ENCODE assay signal across 29 cellular contexts in the genomic region with DNA sequence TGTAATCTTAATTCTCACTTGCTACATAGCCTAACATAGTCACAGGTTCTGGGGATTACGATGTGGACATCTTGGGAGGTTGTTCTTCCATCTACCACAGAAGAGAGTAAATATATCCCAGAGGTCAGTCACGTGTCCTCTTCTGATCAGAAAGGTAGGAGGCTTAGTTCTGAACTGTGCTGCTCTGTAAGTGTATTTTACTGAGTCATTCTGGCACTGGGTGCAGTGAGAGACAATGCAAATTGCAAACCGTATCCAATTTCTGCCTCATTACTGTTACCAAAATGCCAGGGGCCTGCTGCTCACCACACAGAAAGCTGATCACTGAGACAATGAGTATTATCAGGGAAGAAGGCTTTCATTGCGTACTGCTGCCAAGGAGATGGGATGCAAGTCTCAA.
DNase-seq lines count a peak whose midpoint lies in the region; ATAC-seq and TF ChIP-seq lines count a peak whose summit lies in the region.
"Had no signal": no experiment of that assay in that cellular context is flagged by ENCODE, and none has a peak within 500 bp of the region (broad histone marks: within the 10 kb centered on the region; RNA-seq: fewer than 3 reads in every experiment).

No MANE protein-coding gene starts in this region.

- peaks cover 3% of the 10 kb centered on the region for H3K27me3 Mint-ChIP-seq in brain
- H3K27me3 Mint-ChIP-seq: stimulated activated naive CD8-positive, alpha-beta T cell treated with anti-CD3 and anti-CD28 coated beads, Interleukin-15, Interleukin-2, amounts not matched to agents 100 ng/mL and 50 ng/mL, for 24 hours had no signal

- ATAC-seq in HG02981 (IDR thresholded peaks at IDR 0.05; ENCODE audit: unreplicated experiment) = no peak
- ATAC-seq: activated CD8-positive, alpha-beta T cell treated with anti-CD3 and anti-CD28 coated beads, Interleukin-2, amount 10 ng/mL, durations not matched to agents 7 days and 5 days; activated T-cell treated with anti-CD3 and anti-CD28 coated beads, Interleukin-2, amount 50 U/mL, for 4 hours; naive thymus-derived CD4-positive, alpha-beta T cell; Panc1 had no signal

- H3K4me3 Mint-ChIP-seq in brain = peak overlapping the region in 1 of 5 experiments; percentile 15
- H3K4me3 Mint-ChIP-seq: activated CD8-positive, alpha-beta T cell treated with anti-CD3 and anti-CD28 coated beads, Interleukin-2, amount 10 ng/mL, durations not matched to agents 7 days and 5 days; activated naive CD4-positive, alpha-beta T cell treated with anti-CD3 and anti-CD28 coated beads for 36 hours; activated T-cell treated with anti-CD3 and anti-CD28 coated beads, Interleukin-2, amount 50 U/mL, for 4 hours; naive thymus-derived CD4-positive, alpha-beta T cell; stimulated activated naive CD8-positive, alpha-beta T cell treated with anti-CD3 and anti-CD28 coated beads, Interleukin-15, Interleukin-2, amounts not matched to agents 100 ng/mL and 50 ng/mL, for 24 hours had no signal

- peaks cover 22% of the 10 kb centered on the region for H3K4me1 ChIP-seq in muscle layer of colon (ENCODE audit: insufficient read depth, low read length)
- H3K4me1 ChIP-seq: Caco-2 had no signal

- peak overlapping the region in 3 of 5 experiments; percentile 1 to 29 (median 11) for H3K27ac Mint-ChIP-seq in brain
- H3K27ac Mint-ChIP-seq: activated CD8-positive, alpha-beta T cell treated with anti-CD3 and anti-CD28 coated beads, Interleukin-2, amount 10 ng/mL, durations not matched to agents 7 days and 5 days; activated naive CD4-positive, alpha-beta T cell treated with anti-CD3 and anti-CD28 coated beads for 36 hours; naive thymus-derived CD4-positive, alpha-beta T cell; stimulated activated naive CD8-positive, alpha-beta T cell treated with anti-CD3 and anti-CD28 coated beads, Interleukin-15, Interleukin-2, amounts not matched to agents 100 ng/mL and 50 ng/mL, for 24 hours had no signal

- H3K36me3 ChIP-seq in muscle layer of colon (ENCODE audit: insufficient read depth, low read length) = no peaks in the 10 kb centered on the region
- H3K36me3 ChIP-seq: SJSA1, transverse colon had no signal

- H3K27me3 ChIP-seq in muscle layer of colon (ENCODE audit: control insufficient read depth in 1 of 2, insufficient read depth in 2 of 2, low read length in 2 of 2) = no peaks in the 10 kb centered on the region
- H3K27me3 ChIP-seq: SJSA1, transverse colon had no signal

- H3K4me1 Mint-ChIP-seq in brain = peaks cover 41% of the 10 kb centered on the region
- H3K4me1 Mint-ChIP-seq: naive thymus-derived CD4-positive, alpha-beta T cell had no signal

- TF ChIP-seq CTCF in brain (conservative IDR thresholded peaks at IDR 0.05) = no peak

- H3K9ac ChIP-seq in muscle layer of colon (ENCODE audit: low read length) = no peak overlapping the region

- DNase-seq in NCI-H146 (lab: John Stamatoyannopoulos, UW) = peak; percentile 1
- DNase-seq in NCI-H146 treated with DMSO at 0.1 percent for 48 hours (lab: John Stamatoyannopoulos, UW; ENCODE audit: unreplicated experiment) = no peak
- DNase-seq in NCI-H526 treated with DMSO at 0.1 percent for 48 hours (lab: John Stamatoyannopoulos, UW) = peak; percentile 8
- no peak for DNase-seq in middle frontal gyrus (ENCODE audit: extremely low spot score, low spot score)
- DNase-seq in NCI-H2029 (lab: John Stamatoyannopoulos, UW) = no peak
- DNase-seq: activated CD4-positive, alpha-beta T cell treated with anti-CD3 and anti-CD28 coated beads for 1 hour; activated CD8-positive, alpha-beta T cell treated with anti-CD3 and anti-CD28 coated beads, Interleukin-2, amount 10 ng/mL, durations not matched to agents 7 days and 5 days; activated naive CD4-positive, alpha-beta T cell treated with anti-CD3 and anti-CD28 coated beads for 36 hours; activated T-cell treated with anti-CD3 and anti-CD28 coated beads, Interleukin-2, amount 50 U/mL, for 4 hours; aorta; Caco-2; effector CD8-positive, alpha-beta T cell; GOT3; kidney glomerular epithelial cell; MM.1S; naive thymus-derived CD4-positive, alpha-beta T cell; NCI-H1436; NCI-H226; occipital lobe; retina; T-helper 1 cell; transverse colon had no signal

- H3K4me3 ChIP-seq in muscle layer of colon (ENCODE audit: low read depth in 1 of 2, low read length in 2 of 2) = no peak overlapping the region
- H3K4me3 ChIP-seq: SJSA1, transverse colon had no signal

- H3K9me3 ChIP-seq in muscle layer of colon (ENCODE audit: low read length) = no peaks in the 10 kb centered on the region
- H3K9me3 ChIP-seq: Caco-2, SJSA1, transverse colon had no signal

- H3K36me3 Mint-ChIP-seq in brain = no peaks in the 10 kb centered on the region

- peaks cover 0 to 18% (median 8%) of the 10 kb centered on the region in 5 experiments for H3K9me3 Mint-ChIP-seq in brain

- peak overlapping the region; percentile 39 for H3K27ac ChIP-seq in muscle layer of colon (ENCODE audit: low read depth, low read length)
- H3K27ac ChIP-seq: HL-60, SJSA1 had no signal

Comparison
In these comparisons a context has a peak if more than half of its experiments do, and no peak if none do; other contexts are left out.
1. DNase-seq: peak in NCI-H146 (single experiment) and NCI-H526 treated with DMSO at 0.1 percent for 48 hours (single experiment); none in NCI-H146 treated with DMSO at 0.1 percent for 48 hours (single experiment), middle frontal gyrus (single experiment) and NCI-H2029 (single experiment).